ENCODE assay signal across 10 cellular contexts in the genomic region with DNA sequence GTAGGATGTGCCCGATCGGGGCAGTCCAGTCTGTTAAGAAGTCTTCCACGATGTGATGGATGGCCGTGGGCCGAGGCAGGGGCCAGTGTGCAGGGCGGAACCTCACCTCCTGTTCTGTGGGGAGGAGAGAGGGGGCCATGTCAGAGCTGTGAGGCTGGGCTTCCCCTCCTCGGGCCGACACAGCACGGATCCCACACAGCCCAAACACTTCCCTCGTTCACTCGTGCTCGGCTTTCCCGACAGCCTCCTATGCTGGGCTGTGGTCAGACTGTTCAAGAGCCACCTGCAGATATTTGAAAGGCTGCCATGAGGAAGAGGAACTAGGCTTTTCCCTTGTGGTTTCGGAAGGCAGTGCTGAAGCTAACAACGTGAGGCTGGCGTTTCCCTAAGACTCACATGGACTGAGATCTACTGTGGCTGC. TPM values are rescaled to one million over a fixed set of nuclear protein-coding genes. Genes with fewer than 3 reads are reported as not detected.
DNase-seq lines count a peak whose midpoint lies in the region; ATAC-seq and TF ChIP-seq lines count a peak whose summit lies in the region.
"Had no signal": no experiment of that assay in that cellular context is flagged by ENCODE, and none has a peak within 500 bp of the region (broad histone marks: within the 10 kb centered on the region; RNA-seq: fewer than 3 reads in every experiment).

No MANE protein-coding gene starts in this region.

- H3K27me3 ChIP-seq in left ventricle myocardium inferior (ENCODE audit: low read depth) = no peaks in the 10 kb centered on the region
- no peaks in the 10 kb centered on the region for H3K27me3 ChIP-seq in uterus

- DNase-seq in CD14-positive monocyte (ENCODE audit: low spot score) (peak; percentile 70), NCI-H2029 treated with DMSO at 0.1 percent for 48 hours (lab: John Stamatoyannopoulos, UW) (peak; percentile 56), left ventricle myocardium inferior (peak; percentile 39), uterus (no peak), G401 (ENCODE audit: low spot score) (no peak), activated gamma-delta T cell treated with Interleukin-2 at 50 U/mL for 16 hours (no peak)
- no peak for DNase-seq in activated effector memory CD4-positive, alpha-beta T cell treated with anti-CD3 and anti-CD28 coated beads, Interleukin-2, amount 50 U/mL, for 16 hours
- DNase-seq: NCI-H774 had no signal

- no peak for TF ChIP-seq POLR2A in uterus (IDR thresholded peaks at IDR 0.05)

- H3K4me3 Mint-ChIP-seq in CD14-positive monocyte = peak overlapping the region; percentile 56 to 75

- in situ Hi-C loops in G401 (cut with HindIII; ENCODE audit: low sequenced_read_pairs) = no loop called here

- H3K27ac ChIP-seq in left ventricle myocardium inferior (replicated peaks) (no peak overlapping the region), uterus (no peak overlapping the region)
- H3K27ac ChIP-seq: C4-2B had no signal

- peaks cover 0 to 3% (median 0%) of the 10 kb centered on the region in 7 donors for H3K9me3 Mint-ChIP-seq in CD14-positive monocyte

- intact Hi-C loops in CD14-positive monocyte (cut with micrococcal nuclease) = no loop called here
- intact Hi-C loops in left ventricle myocardium inferior (cut with micrococcal nuclease) = no loop called here
- intact Hi-C loops in uterus (cut with DNase I; ENCODE audit: low total_unique reads) = no loop called here

- ATAC-seq in GM21447 (IDR thresholded peaks at IDR 0.05; ENCODE audit: unreplicated experiment) = peak; percentile 57

- peaks cover 0 to 4% (median 0%) of the 10 kb centered on the region in 3 donors for H3K27me3 Mint-ChIP-seq in CD14-positive monocyte (ENCODE audit: low read depth in 3 of 3)

- H3K4me1 ChIP-seq in left ventricle myocardium inferior (no peaks in the 10 kb centered on the region), uterus (no peaks in the 10 kb centered on the region)

- peaks cover 29 to 41% of the 10 kb centered on the region in 2 donors for H3K36me3 Mint-ChIP-seq in CD14-positive monocyte

- H3K27ac Mint-ChIP-seq in CD14-positive monocyte = peak overlapping the region; percentile 40 to 92 (median 63)

- H3K4me1 Mint-ChIP-seq in CD14-positive monocyte = peaks cover 23% of the 10 kb centered on the region

- no peaks in the 10 kb centered on the region for H3K9me3 ChIP-seq in left ventricle myocardium inferior (replicated peaks)
- no peaks in the 10 kb centered on the region for H3K9me3 ChIP-seq in uterus

- no peak overlapping the region for H3K4me3 ChIP-seq in left ventricle myocardium inferior
- H3K4me3 ChIP-seq in uterus = no peak overlapping the region

- TF ChIP-seq CTCF in CD14-positive monocyte (IDR thresholded peaks at IDR 0.05) (no peak), left ventricle myocardium inferior (IDR thresholded peaks at IDR 0.05; ENCODE audit: borderline replicate concordance) (no peak), uterus (IDR thresholded peaks at IDR 0.05) (no peak)

- peaks cover 20% of the 10 kb centered on the region for H3K36me3 ChIP-seq in left ventricle myocardium inferior
- H3K36me3 ChIP-seq in uterus = no peaks in the 10 kb centered on the region

RNA-seq across cellular contexts. Expression of a gene that starts 12.3 kb away (rescaled TPM):
- 100 to 1,000 TPM; 140 to 141 TPM for polyA plus RNA-seq in CD14-positive monocyte
- total RNA-seq in left ventricle myocardium inferior (113 TPM), uterus (10 to 100 TPM; 14.4 to 56.4 (median 17.8) TPM)
- total RNA-seq in G401 (2014; rRNA removed; shearing (Covaris generic)) = 96.4 and 99.4 TPM in 2 replicates

RNA-seq across cellular contexts. Expression of a gene that starts 13.1 kb away (rescaled TPM):
- 1 to 10 TPM; 1.9 to 2.0 TPM for polyA plus RNA-seq in CD14-positive monocyte
- 9.8 TPM for total RNA-seq in left ventricle myocardium inferior
- 10 to 100 TPM in 2 of 4 donors, 1 to 10 TPM in 1, under 1 TPM in 1; 0.29 to 24.7 (median 9.5) TPM for total RNA-seq in uterus
- total RNA-seq in G401 (2014; rRNA removed; shearing (Covaris generic)) = 19.3 and 24.9 TPM in 2 replicates

RNA-seq across cellular contexts. Expression of a gene that starts 35.3 kb away (rescaled TPM):
- 100 to 1,000 TPM; 102 to 122 TPM for polyA plus RNA-seq in CD14-positive monocyte
- total RNA-seq in left ventricle myocardium inferior (75.4 TPM), uterus (100 to 1,000 TPM; 177 to 350 (median 297) TPM)
- total RNA-seq in G401 (2014; rRNA removed; shearing (Covaris generic)) = 455 and 581 TPM in 2 replicates

Comparison
In these comparisons a context has a peak if more than half of its experiments do, and no peak if none do; other contexts are left out.
1. DNase-seq: peak in CD14-positive monocyte (single experiment), NCI-H2029 treated with DMSO at 0.1 percent for 48 hours (single experiment) and left ventricle myocardium inferior (single experiment); none in uterus (0 of 2), G401 (single experiment), activated gamma-delta T cell treated with Interleukin-2 at 50 U/mL for 16 hours (single experiment) and activated effector memory CD4-positive, alpha-beta T cell treated with anti-CD3 and anti-CD28 coated beads, Interleukin-2, amount 50 U/mL, for 16 hours (single experiment).